31 cellular contexts compared by ENCODE assay signal in the genomic region with DNA sequence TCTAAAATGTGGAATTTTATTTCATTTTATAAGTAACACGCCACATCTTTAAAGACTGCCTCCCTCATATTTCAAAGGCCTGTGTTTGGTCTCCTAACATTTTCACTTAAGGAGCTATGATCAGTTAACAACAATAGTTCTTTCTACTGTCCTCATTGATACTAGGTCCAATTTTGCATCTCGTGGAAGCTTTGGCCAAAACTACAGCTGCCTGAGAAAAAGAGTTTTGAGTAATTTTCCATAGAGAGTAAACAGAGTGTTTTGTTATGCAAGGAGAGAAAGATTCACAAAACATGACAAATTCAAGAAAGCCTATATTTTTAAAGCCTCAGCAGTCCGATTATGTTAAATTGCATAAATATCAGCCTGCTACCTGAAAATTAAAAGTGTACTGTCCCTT. TPM values are rescaled to one million over a fixed set of nuclear protein-coding genes. Genes with fewer than 3 reads are reported as not detected.
DNase-seq lines count a peak whose midpoint lies in the region; ATAC-seq and TF ChIP-seq lines count a peak whose summit lies in the region.
"Had no signal": no experiment of that assay in that cellular context is flagged by ENCODE, and none has a peak within 500 bp of the region (broad histone marks: within the 10 kb centered on the region; RNA-seq: fewer than 3 reads in every experiment).

No MANE protein-coding gene starts in this region.

- peaks cover 34% of the 10 kb centered on the region for H3K4me1 Mint-ChIP-seq in endodermal cell
- H3K4me1 Mint-ChIP-seq: activated CD4-positive, alpha-beta T cell treated with anti-CD3 and anti-CD28 coated beads, Interleukin-2, amount 10 ng/mL, durations not matched to agents 24 days and 14 days; IgD-negative memory B cell; natural killer cell had no signal

- no peaks in the 10 kb centered on the region for H3K27me3 Mint-ChIP-seq in endodermal cell (ENCODE audit: insufficient read depth)
- H3K27me3 Mint-ChIP-seq: activated CD4-positive, alpha-beta T cell treated with anti-CD3 and anti-CD28 coated beads, Interleukin-2, amount 10 ng/mL, durations not matched to agents 24 days and 14 days; activated naive CD8-positive, alpha-beta T cell; IgD-negative memory B cell had no signal

- intact Hi-C loops in Right ventricle myocardium inferior (cut with DNase I) = no loop called here
- intact Hi-C loops in heart left ventricle (cut with DNase I) = loop anchor here in 1 of 10 donors (1.0 kb wide), 1 partner anchor 13 kb away; no protein-coding TSS in a partner anchor
- intact Hi-C loops in vagina (cut with DNase I) = no loop called here

- H3K4me3 ChIP-seq in heart left ventricle = peak overlapping the region in 1 of 12 donors; percentile 2
- no peak overlapping the region for H3K4me3 ChIP-seq in endodermal cell (ENCODE audit: low read length)
- H3K4me3 ChIP-seq in neuron (ENCODE audit: low read length) = peak overlapping the region; percentile 41
- H3K4me3 ChIP-seq in vagina = no peak overlapping the region
- H3K4me3 ChIP-seq: spleen, stomach, tibial artery had no signal

- H3K27me3 ChIP-seq in heart left ventricle (no peaks in the 10 kb centered on the region), endodermal cell (ENCODE audit: control insufficient read depth, insufficient read depth, low read length, poor library complexity, severe bottlenecking) (no peaks in the 10 kb centered on the region), neuron (ENCODE audit: insufficient read depth, low read length) (no peaks in the 10 kb centered on the region), vagina (no peaks in the 10 kb centered on the region)
- H3K27me3 ChIP-seq: spleen, stomach, tibial artery had no signal

- no peak overlapping the region for H2AFZ ChIP-seq in neuron (ENCODE audit: low read depth, low read length)
- H2AFZ ChIP-seq: parathyroid adenoma had no signal

- no peaks in the 10 kb centered on the region for H3K9me3 Mint-ChIP-seq in endodermal cell
- H3K9me3 Mint-ChIP-seq: activated CD4-positive, alpha-beta T cell treated with anti-CD3 and anti-CD28 coated beads, Interleukin-2, amount 10 ng/mL, durations not matched to agents 24 days and 14 days; T-helper 2 cell treated with Interferon-gamma antibody and Interleukin-4, amounts not matched to agents 5 μg/mL and 100 μg/mL, for 36 hours had no signal

- peak overlapping the region in 3 of 12 donors; percentile 22 to 34 (median 26) for H3K27ac ChIP-seq in heart left ventricle
- peak overlapping the region; percentile 96 for H3K27ac ChIP-seq in endodermal cell (ENCODE audit: low read depth, low read length)
- peak overlapping the region; percentile 52 for H3K27ac ChIP-seq in vagina
- H3K27ac ChIP-seq: parathyroid adenoma, spleen, tibial artery had no signal

- DNase-seq in Right ventricle myocardium inferior (ENCODE audit: missing footprints) (no peak), heart left ventricle (no peak), endodermal cell (no peak), vagina (ENCODE audit: extremely low spot score in 2 of 2) (no peak)
- no peak for DNase-seq in activated CD4-positive, alpha-beta T cell treated with anti-CD3 and anti-CD28 coated beads for 48 hours
- no peak for DNase-seq in stimulated activated naive CD4-positive, alpha-beta T cell treated with Interleukin-2 at 50 U/mL for 16 hours (lab: John Stamatoyannopoulos, UW)
- DNase-seq: 8988T; activated CD4-positive, alpha-beta T cell treated with anti-CD3 and anti-CD28 coated beads, Interleukin-2, amount 10 ng/mL, durations not matched to agents 24 days and 14 days; anterior cingulate cortex; C1 segment of cervical spinal cord; COR-L47; effector CD4-positive, alpha-beta T cell; MV-4-11; natural killer cell; NCI-H1436 treated with DMSO at 0.1 percent for 48 hours; NCI-H2081 treated with DMSO at 0.1 percent for 48 hours; NCI-H345; PC-3; SHP77 treated with DMSO at 0.1 percent for 48 hours; spleen; stimulated activated CD8-positive, alpha-beta memory T cell treated with anti-CD3 and anti-CD28 coated beads, Interleukin-4, amount 100 ng/mL, for 48 hours; stomach; tibial artery had no signal

- WGBS in heart left ventricle, 4 donors = 52 to 76% (median 68%) methylated on average over 3 of the region's 3 CpGs
- WGBS in endodermal cell (ENCODE audit: insufficient coverage in 1 of 2, insufficient read length in 1 of 2), 2 experiments = 20 to 61% methylated on average over 1 to 3 of the region's 3 CpGs

- ATAC-seq in Right ventricle myocardium inferior (peak; percentile 64), heart left ventricle (no peak), HG03045 (IDR thresholded peaks at IDR 0.05; ENCODE audit: unreplicated experiment) (no peak)
- ATAC-seq: HCT116, natural killer cell, PC-3 had no signal

- H3K27ac Mint-ChIP-seq in endodermal cell = peak overlapping the region; percentile 70
- H3K27ac Mint-ChIP-seq: activated CD4-positive, alpha-beta T cell treated with anti-CD3 and anti-CD28 coated beads, Interleukin-2, amount 10 ng/mL, durations not matched to agents 24 days and 14 days; activated naive CD8-positive, alpha-beta T cell; IgD-negative memory B cell; natural killer cell; T-helper 2 cell treated with Interferon-gamma antibody and Interleukin-4, amounts not matched to agents 5 μg/mL and 100 μg/mL, for 36 hours had no signal

- no peak for TF ChIP-seq POLR2A in heart left ventricle (IDR thresholded peaks at IDR 0.05)
- no peak for TF ChIP-seq POLR2A in vagina (IDR thresholded peaks at IDR 0.05)

- no peak overlapping the region for H3K4me3 Mint-ChIP-seq in endodermal cell
- H3K4me3 Mint-ChIP-seq: activated CD4-positive, alpha-beta T cell treated with anti-CD3 and anti-CD28 coated beads, Interleukin-2, amount 10 ng/mL, durations not matched to agents 24 days and 14 days; activated naive CD8-positive, alpha-beta T cell; IgD-negative memory B cell; natural killer cell; T-helper 2 cell treated with Interferon-gamma antibody and Interleukin-4, amounts not matched to agents 5 μg/mL and 100 μg/mL, for 36 hours had no signal

- H3K4me1 ChIP-seq in heart left ventricle (peaks cover 0 to 11% (median 0%) of the 10 kb centered on the region in 12 donors), endodermal cell (ENCODE audit: control insufficient read depth, insufficient read depth, low read length) (peaks cover 8% of the 10 kb centered on the region), neuron (ENCODE audit: insufficient read depth, low read length) (peaks cover 52% of the 10 kb centered on the region), vagina (no peaks in the 10 kb centered on the region)
- H3K4me1 ChIP-seq: parathyroid adenoma, spleen had no signal

- H3K36me3 ChIP-seq in heart left ventricle = no peaks in the 10 kb centered on the region
- H3K36me3 ChIP-seq in endodermal cell (ENCODE audit: control insufficient read depth, insufficient read depth, low read length) = no peaks in the 10 kb centered on the region
- H3K36me3 ChIP-seq in neuron (ENCODE audit: insufficient read depth, low read length) = no peaks in the 10 kb centered on the region
- H3K36me3 ChIP-seq in vagina = no peaks in the 10 kb centered on the region
- H3K36me3 ChIP-seq: spleen, stomach, tibial artery had no signal

- H3K9me3 ChIP-seq in heart left ventricle (no peaks in the 10 kb centered on the region), endodermal cell (ENCODE audit: control insufficient read depth, low read length) (no peaks in the 10 kb centered on the region), neuron (ENCODE audit: low read length) (no peaks in the 10 kb centered on the region), vagina (no peaks in the 10 kb centered on the region)
- H3K9me3 ChIP-seq: spleen, stomach, tibial artery had no signal

- no peaks in the 10 kb centered on the region for H3K36me3 Mint-ChIP-seq in endodermal cell (ENCODE audit: low read depth)
- H3K36me3 Mint-ChIP-seq: activated naive CD8-positive, alpha-beta T cell; IgD-negative memory B cell; natural killer cell had no signal

- TF ChIP-seq CTCF in heart left ventricle (IDR thresholded peaks at IDR 0.05) (no peak), endodermal cell (conservative IDR thresholded peaks at IDR 0.05) (no peak), vagina (IDR thresholded peaks at IDR 0.05) (no peak)

- no peak overlapping the region for H3K9ac ChIP-seq in endodermal cell (ENCODE audit: extremely low read depth, low read length, poor library complexity, severe bottlenecking)
- H3K9ac ChIP-seq: parathyroid adenoma had no signal

RNA-seq across cellular contexts. Expression of a gene that starts 11.4 kb away (rescaled TPM):
- total RNA-seq in Right ventricle myocardium inferior = 6.2 TPM
- 10 to 100 TPM in 2 of 9 donors, 1 to 10 TPM in 7; 2.2 to 14.5 (median 5.9) TPM for total RNA-seq in heart left ventricle
- 1 to 10 TPM; 1.4 to 3.3 TPM for polyA plus RNA-seq in heart left ventricle
- total RNA-seq in endodermal cell = 1 to 10 TPM; 8.1 to 9.2 TPM
- polyA plus RNA-seq in endodermal cell (2013, experiment 1 of 2) = 97.7 TPM
- 81.0 TPM for polyA plus RNA-seq in endodermal cell (2013, experiment 2 of 2)
- 32.9 TPM for total RNA-seq in vagina
- total RNA-seq: activated CD4-positive, alpha-beta T cell treated with anti-CD3 and anti-CD28 coated beads, Interleukin-2, amount 10 ng/mL, durations not matched to agents 24 days and 14 days; activated CD8-positive, alpha-beta memory T cell treated with anti-CD3 and anti-CD28 coated beads for 36 hours; natural killer cell had no signal
- polyA plus RNA-seq: IgD-negative memory B cell had no signal
